Comparison of ENCODE assay signal across 13 cellular contexts in genomic region chr10:20976891-20977684, GRCh38.
"Had no signal": no experiment of that assay in that cellular context is flagged by ENCODE, and none has a peak within 500 bp of the region (broad histone marks: within the 10 kb centered on the region; RNA-seq: fewer than 3 reads in every experiment).

No MANE protein-coding gene starts in this region.

- H3K27ac Mint-ChIP-seq: activated naive CD4-positive, alpha-beta T cell treated with anti-CD3 and anti-CD28 coated beads, Interleukin-2, amount 50 U/mL, for 24 hours; activated T-helper 2 cell treated with anti-CD3 and anti-CD28 coated beads, Interferon-gamma antibody, Interleukin-2, Interleukin-4, amounts not matched to agents 10 μg/mL and 5 μg/mL and 100 μg/mL, durations not matched to agents 14 hours and 24 hours and 36 hours; dendritic cell treated with granulocyte-macrophage colony-stimulating factor and Interleukin-4, amounts not matched to agents 40 ng/mL and 50 ng/mL, for 4 days; naive thymus-derived CD8-positive, alpha-beta T cell had no signal

- H3K4me1 ChIP-seq: esophagus squamous epithelium had no signal

- H3K4me1 Mint-ChIP-seq: activated naive CD4-positive, alpha-beta T cell treated with anti-CD3 and anti-CD28 coated beads, Interleukin-2, amount 50 U/mL, for 24 hours; naive thymus-derived CD8-positive, alpha-beta T cell had no signal

- H3K9me3 ChIP-seq: body of pancreas, esophagus squamous epithelium had no signal

- H3K4me3 ChIP-seq: body of pancreas, esophagus squamous epithelium had no signal

- H3K9me3 Mint-ChIP-seq: activated naive CD4-positive, alpha-beta T cell treated with anti-CD3 and anti-CD28 coated beads, Interleukin-2, amount 50 U/mL, for 24 hours; activated T-helper 2 cell treated with anti-CD3 and anti-CD28 coated beads, Interferon-gamma antibody, Interleukin-2, Interleukin-4, amounts not matched to agents 10 μg/mL and 5 μg/mL and 100 μg/mL, durations not matched to agents 14 hours and 24 hours and 36 hours; dendritic cell treated with granulocyte-macrophage colony-stimulating factor and Interleukin-4, amounts not matched to agents 40 ng/mL and 50 ng/mL, for 4 days had no signal

- H3K27me3 Mint-ChIP-seq: activated naive CD4-positive, alpha-beta T cell treated with anti-CD3 and anti-CD28 coated beads, Interleukin-2, amount 50 U/mL, for 24 hours; dendritic cell treated with granulocyte-macrophage colony-stimulating factor and Interleukin-4, amounts not matched to agents 40 ng/mL and 50 ng/mL, for 4 days had no signal

- H3K36me3 ChIP-seq: esophagus squamous epithelium had no signal

- H3K4me3 Mint-ChIP-seq: activated naive CD4-positive, alpha-beta T cell treated with anti-CD3 and anti-CD28 coated beads, Interleukin-2, amount 50 U/mL, for 24 hours; dendritic cell treated with granulocyte-macrophage colony-stimulating factor and Interleukin-4, amounts not matched to agents 40 ng/mL and 50 ng/mL, for 4 days; naive thymus-derived CD8-positive, alpha-beta T cell had no signal

- H3K27me3 ChIP-seq: body of pancreas, esophagus squamous epithelium had no signal

- H3K27ac ChIP-seq: body of pancreas, esophagus squamous epithelium had no signal

- DNase-seq: amniotic stem cell; body of pancreas; esophagus squamous epithelium; foreskin fibroblast; glutamatergic neuron; naive thymus-derived CD8-positive, alpha-beta T cell; nucleus accumbens; stimulated activated naive CD4-positive, alpha-beta T cell; substantia nigra; trophoblast cell had no signal

- H3K36me3 Mint-ChIP-seq: activated naive CD4-positive, alpha-beta T cell treated with anti-CD3 and anti-CD28 coated beads, Interleukin-2, amount 50 U/mL, for 24 hours; naive thymus-derived CD8-positive, alpha-beta T cell had no signal
